In genomic region chr13:83453300-83453699, GRCh38 we compare ENCODE assay signal across 20 cellular contexts.
DNase-seq lines count a peak whose midpoint lies in the region; ATAC-seq and TF ChIP-seq lines count a peak whose summit lies in the region.
"Had no signal": no experiment of that assay in that cellular context is flagged by ENCODE, and none has a peak within 500 bp of the region (broad histone marks: within the 10 kb centered on the region; RNA-seq: fewer than 3 reads in every experiment).

No MANE protein-coding gene starts in this region.

- H3K27ac ChIP-seq in neuronal stem cell (replicated peaks; ENCODE audit: low read length) (no peak overlapping the region), esophagus muscularis mucosa (replicated peaks in 1 of 4) (no peak overlapping the region)
- H3K27ac ChIP-seq: A549; BLaER1 treated with 17β-estradiol and CSF1 and Interleukin-3, amounts not matched to agents 10 nM and 100 nM had no signal

- H3K14ac ChIP-seq in neuronal stem cell (ENCODE audit: low read length): no peak overlapping the region

- no peak overlapping the region for H2BK120ac ChIP-seq in neuronal stem cell (ENCODE audit: low read depth, low read length)

- no peak overlapping the region for H2BK12ac ChIP-seq in neuronal stem cell (ENCODE audit: low read length)

- no peaks in the 10 kb centered on the region for H3K9me3 Mint-ChIP-seq in stimulated activated memory B cell treated with anti-CD40 and anti-IgM and Interleukin-4, amounts not matched to agents 10 μg/mL and 1 μg/mL and 100 μg/mL, for 72 hours
- H3K9me3 Mint-ChIP-seq: CD4-positive, alpha-beta T cell had no signal

- H3K9me3 ChIP-seq in neuronal stem cell (replicated peaks in 1 of 2; ENCODE audit: control insufficient read depth in 2 of 2, insufficient read depth in 1 of 2, low read depth in 1 of 2, low read length in 2 of 2): peaks cover 0 to 8% of the 10 kb centered on the region in 2 donors
- H3K9me3 ChIP-seq in esophagus muscularis mucosa: no peaks in the 10 kb centered on the region
- H3K9me3 ChIP-seq: A549, BE2C had no signal

- no peaks in the 10 kb centered on the region for H3K36me3 ChIP-seq in H7 (replicated peaks; ENCODE audit: control insufficient read depth, insufficient read depth, low read length)
- H3K36me3 ChIP-seq in neuronal stem cell (replicated peaks in 1 of 2; ENCODE audit: control insufficient read depth in 2 of 2, insufficient read depth in 2 of 2, low read length in 2 of 2): no peaks in the 10 kb centered on the region
- H3K36me3 ChIP-seq in esophagus muscularis mucosa: no peaks in the 10 kb centered on the region
- H3K36me3 ChIP-seq: BE2C; BLaER1 treated with 17β-estradiol and CSF1 and Interleukin-3, amounts not matched to agents 10 nM and 100 nM had no signal

- H4K8ac ChIP-seq in neuronal stem cell (ENCODE audit: low read depth, low read length): no peak overlapping the region

- no CpG with 5 or more reads among the region's 13 CpGs for WGBS in neuronal stem cell (ENCODE audit: extremely low coverage in 2 of 2, insufficient read length in 2 of 2, insufficient replicate concordance in 1 of 2), 2 donors
- WGBS in esophagus muscularis mucosa: 92% methylated on average over 5 of the region's 13 CpGs

- no peak for TF ChIP-seq EP300 in esophagus muscularis mucosa (IDR thresholded peaks at IDR 0.05)

- H2AFZ ChIP-seq in neuronal stem cell (ENCODE audit: low read length): peak overlapping the region; percentile 7
- H2AFZ ChIP-seq: GM23338 had no signal

- intact Hi-C loops in esophagus muscularis mucosa (cut with DNase I): no loop called here

- H3K4ac ChIP-seq in neuronal stem cell (ENCODE audit: low read length): peak overlapping the region; percentile 37

- TF ChIP-seq CTCF in esophagus muscularis mucosa (IDR thresholded peaks at IDR 0.05): no peak

- H3K9ac ChIP-seq in neuronal stem cell (ENCODE audit: low read depth, low read length, poor library complexity): no peak overlapping the region
- H3K9ac ChIP-seq: BLaER1 treated with 17β-estradiol and CSF1 and Interleukin-3, amounts not matched to agents 10 nM and 100 nM had no signal

- H3K27me3 ChIP-seq in H7 (ENCODE audit: control insufficient read depth, insufficient read depth, low read length): no peaks in the 10 kb centered on the region
- H3K27me3 ChIP-seq in neuronal stem cell (ENCODE audit: control insufficient read depth in 3 of 3, insufficient read depth in 3 of 3, low read depth in 1 of 3, low read length in 3 of 3): no peaks in the 10 kb centered on the region
- H3K27me3 ChIP-seq in esophagus muscularis mucosa: no peaks in the 10 kb centered on the region
- H3K27me3 ChIP-seq: BE2C; BLaER1 treated with 17β-estradiol and CSF1 and Interleukin-3, amounts not matched to agents 10 nM and 100 nM had no signal

- DNase-seq in H7 (peak; percentile 2), neuronal stem cell (ENCODE audit: low spot score) (no peak), esophagus muscularis mucosa (ENCODE audit: extremely low spot score) (no peak), DMS53 treated with DMSO at 0.1 percent for 48 hours (lab: John Stamatoyannopoulos, UW; ENCODE audit: unreplicated experiment) (no peak), NK-92 (lab: John Stamatoyannopoulos, UW; ENCODE audit: unreplicated experiment) (no peak)
- DNase-seq: 8988T; ACHN; AML-193; BE2C; CD4-positive, alpha-beta T cell; CD8-positive, alpha-beta memory T cell; DMS 273 treated with DMSO at 0.1 percent for 48 hours; DMS79 treated with DMSO at 0.1 percent for 48 hours; GF-D8; HCEC 1CT had no signal

- H2BK15ac ChIP-seq in neuronal stem cell (ENCODE audit: low read length): peak overlapping the region; percentile 25

- H3K4me2 ChIP-seq in neuronal stem cell (ENCODE audit: insufficient read depth, low read length, poor library complexity, severe bottlenecking): no peak overlapping the region
- H3K4me2 ChIP-seq: A549; BLaER1 treated with 17β-estradiol and CSF1 and Interleukin-3, amounts not matched to agents 10 nM and 100 nM; GM23338 had no signal

- H3K4me1 ChIP-seq in neuronal stem cell (ENCODE audit: control insufficient read depth in 2 of 2, insufficient read depth in 1 of 2, low read depth in 1 of 2, low read length in 2 of 2) (peaks cover 0 to 6% of the 10 kb centered on the region in 2 donors), esophagus muscularis mucosa (no peaks in the 10 kb centered on the region)
- H3K4me1 ChIP-seq: A549; BE2C; BLaER1 treated with 17β-estradiol and CSF1 and Interleukin-3, amounts not matched to agents 10 nM and 100 nM had no signal

- peak; percentile 36 for ATAC-seq in stimulated activated memory B cell treated with anti-CD40 and anti-IgM and Interleukin-4, amounts not matched to agents 10 μg/mL and 1 μg/mL and 100 μg/mL, for 72 hours
- ATAC-seq: A549, GM23338 had no signal

- no peak overlapping the region for H3K23ac ChIP-seq in neuronal stem cell (ENCODE audit: low read depth, low read length, poor library complexity)

- no peak overlapping the region for H2BK5ac ChIP-seq in neuronal stem cell (ENCODE audit: low read length)

- no peaks in the 10 kb centered on the region for H3K36me3 Mint-ChIP-seq in stimulated activated memory B cell treated with anti-CD40 and anti-IgM and Interleukin-4, amounts not matched to agents 10 μg/mL and 1 μg/mL and 100 μg/mL, for 72 hours
- H3K36me3 Mint-ChIP-seq: CD14-positive monocyte; CD8-positive, alpha-beta memory T cell had no signal

- no peaks in the 10 kb centered on the region for H3K4me1 Mint-ChIP-seq in stimulated activated memory B cell treated with anti-CD40 and anti-IgM and Interleukin-4, amounts not matched to agents 10 μg/mL and 1 μg/mL and 100 μg/mL, for 72 hours
- H3K4me1 Mint-ChIP-seq: CD14-positive monocyte; CD8-positive, alpha-beta memory T cell had no signal

- H3K79me1 ChIP-seq in neuronal stem cell (ENCODE audit: low read depth, low read length): no peaks in the 10 kb centered on the region

- H2AK5ac ChIP-seq in neuronal stem cell (ENCODE audit: low read depth, low read length): peak overlapping the region; percentile 2

- H3K27ac Mint-ChIP-seq in stimulated activated memory B cell treated with anti-CD40 and anti-IgM and Interleukin-4, amounts not matched to agents 10 μg/mL and 1 μg/mL and 100 μg/mL, for 72 hours: no peak overlapping the region
- H3K27ac Mint-ChIP-seq: CD14-positive monocyte; CD4-positive, alpha-beta T cell; CD8-positive, alpha-beta memory T cell; GM23338 had no signal

- H3K18ac ChIP-seq in neuronal stem cell (ENCODE audit: low read length): peak overlapping the region; percentile 41

- no peaks in the 10 kb centered on the region for H3K27me3 Mint-ChIP-seq in stimulated activated memory B cell treated with anti-CD40 and anti-IgM and Interleukin-4, amounts not matched to agents 10 μg/mL and 1 μg/mL and 100 μg/mL, for 72 hours
- H3K27me3 Mint-ChIP-seq: CD4-positive, alpha-beta T cell had no signal

- H3K4me3 ChIP-seq in H7 (ENCODE audit: insufficient read depth, low read depth, low read length): no peak overlapping the region
- H3K4me3 ChIP-seq in neuronal stem cell (ENCODE audit: low read length in 2 of 2): no peak overlapping the region
- H3K4me3 ChIP-seq in esophagus muscularis mucosa: no peak overlapping the region
- H3K4me3 ChIP-seq: A549; BLaER1 treated with 17β-estradiol and CSF1 and Interleukin-3, amounts not matched to agents 10 nM and 100 nM; GM23338 had no signal

- H4K91ac ChIP-seq in neuronal stem cell (ENCODE audit: low read depth, low read length, poor library complexity): no peak overlapping the region

- no peak overlapping the region for H3K4me3 Mint-ChIP-seq in stimulated activated memory B cell treated with anti-CD40 and anti-IgM and Interleukin-4, amounts not matched to agents 10 μg/mL and 1 μg/mL and 100 μg/mL, for 72 hours
- H3K4me3 Mint-ChIP-seq: CD14-positive monocyte; CD4-positive, alpha-beta T cell; CD8-positive, alpha-beta memory T cell; GM23338 had no signal

- no peak for TF ChIP-seq POLR2A in esophagus muscularis mucosa (IDR thresholded peaks at IDR 0.05; ENCODE audit: low read depth)
